ENCODE assay signal across 15 cellular contexts in the genomic region with DNA sequence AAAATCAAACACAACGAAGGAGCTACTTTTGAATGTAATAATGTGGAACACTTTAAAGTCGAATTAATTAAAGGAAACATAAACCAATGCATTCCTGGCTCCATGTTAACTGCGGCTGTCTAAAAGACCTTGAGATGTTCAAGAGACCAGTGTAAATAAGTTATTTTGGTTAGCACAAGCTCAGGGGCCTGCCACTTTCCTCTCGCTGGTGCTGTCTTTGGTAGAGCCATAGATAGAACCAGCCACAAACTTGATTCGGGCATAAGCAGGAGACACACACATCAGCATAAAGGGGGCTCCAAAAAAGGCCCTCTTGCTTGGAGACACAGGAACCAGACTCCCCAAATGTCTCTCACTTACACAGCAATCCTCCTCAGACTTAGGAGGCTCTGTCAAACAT.
DNase-seq lines count a peak whose midpoint lies in the region; TF ChIP-seq lines count a peak whose summit lies in the region.
"Had no signal": no experiment of that assay in that cellular context is flagged by ENCODE, and none has a peak within 500 bp of the region (broad histone marks: within the 10 kb centered on the region; RNA-seq: fewer than 3 reads in every experiment).

No MANE protein-coding gene starts in this region.

- H2AFZ ChIP-seq in smooth muscle cell (ENCODE audit: low read depth): peak overlapping the region; percentile 35
- H2AFZ ChIP-seq in trophoblast cell (ENCODE audit: insufficient read depth, low read length, poor library complexity): no peak overlapping the region
- H2AFZ ChIP-seq: GM23248 had no signal

- H3K36me3 ChIP-seq in cardiac muscle cell (no peaks in the 10 kb centered on the region), right atrium auricular region (no peaks in the 10 kb centered on the region), smooth muscle cell (ENCODE audit: low read depth) (no peaks in the 10 kb centered on the region), trophoblast cell (ENCODE audit: control insufficient read depth in 1 of 2, insufficient read depth in 2 of 2, low read length in 2 of 2) (no peaks in the 10 kb centered on the region)
- H3K36me3 ChIP-seq: BLaER1, HAP-1 had no signal

- no peaks in the 10 kb centered on the region for H4K20me1 ChIP-seq in smooth muscle cell (ENCODE audit: low read depth)
- H4K20me1 ChIP-seq: BLaER1 had no signal

- no peak overlapping the region for H3K4ac ChIP-seq in trophoblast cell (ENCODE audit: low read depth, low read length)

- H3K4me2 ChIP-seq in smooth muscle cell (peak overlapping the region; percentile 24), trophoblast cell (ENCODE audit: low read length) (no peak overlapping the region)
- H3K4me2 ChIP-seq: BLaER1 had no signal

- no peak for TF ChIP-seq CTCF in cardiac muscle cell (IDR thresholded peaks at IDR 0.05; ENCODE audit: low read depth, low read length)
- TF ChIP-seq CTCF in coronary artery (IDR thresholded peaks at IDR 0.05): no peak
- TF ChIP-seq CTCF in right atrium auricular region (IDR thresholded peaks at IDR 0.05): no peak
- TF ChIP-seq CTCF in smooth muscle cell (IDR thresholded peaks at IDR 0.05; ENCODE audit: borderline replicate concordance, insufficient read depth, poor library complexity, severe bottlenecking): no peak

- peak overlapping the region; percentile 89 for H3K27ac ChIP-seq in cardiac muscle cell
- no peak overlapping the region for H3K27ac ChIP-seq in coronary artery
- peak overlapping the region; percentile 66 to 87 for H3K27ac ChIP-seq in right atrium auricular region
- peak overlapping the region; percentile 1 for H3K27ac ChIP-seq in smooth muscle cell (ENCODE audit: low read depth)
- H3K27ac ChIP-seq in trophoblast cell (ENCODE audit: low read depth, low read length): no peak overlapping the region
- H3K27ac ChIP-seq: BLaER1, GM23248 had no signal

- H3K79me2 ChIP-seq in smooth muscle cell (ENCODE audit: low read depth) (no peaks in the 10 kb centered on the region), trophoblast cell (ENCODE audit: control insufficient read depth, insufficient read depth, low read length, poor library complexity) (no peaks in the 10 kb centered on the region)

- no peaks in the 10 kb centered on the region for H3K9me3 ChIP-seq in cardiac muscle cell (ENCODE audit: low read depth)
- no peaks in the 10 kb centered on the region for H3K9me3 ChIP-seq in right atrium auricular region
- no peaks in the 10 kb centered on the region for H3K9me3 ChIP-seq in smooth muscle cell (replicated peaks; ENCODE audit: low read depth)
- H3K9me3 ChIP-seq in trophoblast cell (ENCODE audit: insufficient read depth, low read depth, low read length): no peaks in the 10 kb centered on the region
- H3K9me3 ChIP-seq: HAP-1 had no signal

- no peak overlapping the region for H2BK12ac ChIP-seq in trophoblast cell (ENCODE audit: low read length)

- H3F3A ChIP-seq in smooth muscle cell (ENCODE audit: low read depth): no peaks in the 10 kb centered on the region

- no peak overlapping the region for H3K18ac ChIP-seq in trophoblast cell (ENCODE audit: low read length)

- intact Hi-C loops in cardiac septum (cut with DNase I): loop anchor here (2.0 to 5.0 kb wide), 2 partner anchors 91 to 123 kb away; a partner anchor contains a TSS

- no peak overlapping the region for H3K14ac ChIP-seq in trophoblast cell (ENCODE audit: low read length)

- H2BK5ac ChIP-seq in trophoblast cell (ENCODE audit: low read depth, low read length, poor library complexity): no peak overlapping the region

- H2BK120ac ChIP-seq in trophoblast cell (ENCODE audit: insufficient read depth, low read length, poor library complexity): no peak overlapping the region

- no peak overlapping the region for H4K12ac ChIP-seq in trophoblast cell (ENCODE audit: low read depth, low read length)

- H3K9ac ChIP-seq in smooth muscle cell (ENCODE audit: low read depth) (no peak overlapping the region), trophoblast cell (ENCODE audit: low read length) (no peak overlapping the region)
- H3K9ac ChIP-seq: BLaER1, GM23248 had no signal

- H3K4me3 ChIP-seq in cardiac muscle cell: no peak overlapping the region
- no peak overlapping the region for H3K4me3 ChIP-seq in coronary artery
- H3K4me3 ChIP-seq in right atrium auricular region: no peak overlapping the region
- no peak overlapping the region for H3K4me3 ChIP-seq in smooth muscle cell
- H3K4me3 ChIP-seq in trophoblast cell (ENCODE audit: low read depth, low read length): no peak overlapping the region
- H3K4me3 ChIP-seq: BLaER1, GM23248, HAP-1 had no signal

- no peak overlapping the region for H2AK5ac ChIP-seq in trophoblast cell (ENCODE audit: low read length)

- H4K8ac ChIP-seq in trophoblast cell (ENCODE audit: low read depth, low read length): no peak overlapping the region

- no peak for DNase-seq in cardiac muscle cell (ENCODE audit: low read depth in 1 of 2, low spot score in 1 of 2)
- DNase-seq in cardiac septum (ENCODE audit: low spot score): no peak
- DNase-seq in coronary artery (ENCODE audit: low spot score): peak; percentile 4
- no peak for DNase-seq in right atrium auricular region (ENCODE audit: low spot score)
- DNase-seq in smooth muscle cell (lab: John Stamatoyannopoulos, UW; ENCODE audit: unreplicated experiment): no peak
- no peak for DNase-seq in activated effector memory CD4-positive, alpha-beta T cell treated with anti-CD3 and anti-CD28 coated beads, Interleukin-2, amount 50 U/mL, for 16 hours
- DNase-seq in trophoblast cell: no peak
- DNase-seq: 8988T; CD4-positive, alpha-beta memory T cell; DMS153; DMS79; GDM1; GM23248 had no signal

- no peaks in the 10 kb centered on the region for H3K79me1 ChIP-seq in trophoblast cell (ENCODE audit: low read length)

- WGBS in smooth muscle cell (ENCODE audit: low lambda C conversion rate): 55% methylated on average over 5 of the region's 5 CpGs
- WGBS in trophoblast cell (ENCODE audit: extremely low coverage, insufficient coverage, insufficient read length): no CpG with 5 or more reads among the region's 5 CpGs

- no peak overlapping the region for H3K23ac ChIP-seq in trophoblast cell (ENCODE audit: low read length)

- no peak overlapping the region for H4K91ac ChIP-seq in trophoblast cell (ENCODE audit: low read depth, low read length)

- peaks cover 11% of the 10 kb centered on the region for H3K4me1 ChIP-seq in cardiac muscle cell (ENCODE audit: low read depth)
- peaks cover 0 to 20% of the 10 kb centered on the region in 2 donors for H3K4me1 ChIP-seq in right atrium auricular region
- no peaks in the 10 kb centered on the region for H3K4me1 ChIP-seq in smooth muscle cell (ENCODE audit: low read depth)
- H3K4me1 ChIP-seq in trophoblast cell (ENCODE audit: control insufficient read depth in 1 of 2, insufficient read depth in 2 of 2, low read length in 2 of 2): no peaks in the 10 kb centered on the region
- H3K4me1 ChIP-seq: BLaER1, HAP-1 had no signal

- H3K27me3 ChIP-seq in cardiac muscle cell: no peaks in the 10 kb centered on the region
- no peaks in the 10 kb centered on the region for H3K27me3 ChIP-seq in right atrium auricular region
- no peaks in the 10 kb centered on the region for H3K27me3 ChIP-seq in smooth muscle cell (ENCODE audit: low read depth)
- no peaks in the 10 kb centered on the region for H3K27me3 ChIP-seq in trophoblast cell (ENCODE audit: insufficient read depth, low read length)
- H3K27me3 ChIP-seq: BLaER1 had no signal

Comparison
In these comparisons a context has a peak if more than half of its experiments do, and no peak if none do; other contexts are left out.
1. H3K27ac ChIP-seq: peak in cardiac muscle cell (single experiment), right atrium auricular region (2 of 2) and smooth muscle cell (single experiment); none in coronary artery (0 of 2) and trophoblast cell (single experiment).